In genomic region chr1:39631361-39632331, GRCh38 we compare ENCODE assay signal across 19 cellular contexts. TPM values are rescaled to one million over a fixed set of nuclear protein-coding genes. Genes with fewer than 3 reads are reported as not detected.
DNase-seq lines count a peak whose midpoint lies in the region; ATAC-seq, FAIRE-seq and TF ChIP-seq lines count a peak whose summit lies in the region.
"Had no signal": no experiment of that assay in that cellular context is flagged by ENCODE, and none has a peak within 500 bp of the region (broad histone marks: within the 10 kb centered on the region; RNA-seq: fewer than 3 reads in every experiment).

No MANE protein-coding gene starts in this region.

- H3K9ac ChIP-seq in K562 (ENCODE audit: insufficient read depth in 1 of 2, low read depth in 2 of 2, low read length in 2 of 2): 0 out of 4 replicates have a peak overlapping the region, but pooled peaks of 1 of the 2 experiments have one; percentile 53
- peak overlapping the region; percentile 70 for H3K9ac ChIP-seq in skeletal muscle satellite cell (ENCODE audit: low read depth, low read length)

- H3K36me3 ChIP-seq in GM23338 (ENCODE audit: insufficient read depth) (no peaks in the 10 kb centered on the region), K562 (ENCODE audit: control insufficient read depth, insufficient read depth, low read length) (no peaks in the 10 kb centered on the region), skeletal muscle satellite cell (ENCODE audit: insufficient read depth, low read length) (peaks cover 40% of the 10 kb centered on the region)
- H3K36me3 ChIP-seq: ovary had no signal

- H3K9me3 Mint-ChIP-seq in activated CD8-positive, alpha-beta T cell treated with anti-CD3 and anti-CD28 coated beads for 36 hours: no peaks in the 10 kb centered on the region
- no peaks in the 10 kb centered on the region for H3K9me3 Mint-ChIP-seq in activated CD8-positive, alpha-beta T cell treated with anti-CD3 and anti-CD28 coated beads, Interleukin-2, amount 10 ng/mL, durations not matched to agents 7 days and 5 days (ENCODE audit: insufficient read depth)
- no peaks in the 10 kb centered on the region for H3K9me3 Mint-ChIP-seq in GM23338
- H3K9me3 Mint-ChIP-seq: CD4-positive, alpha-beta memory T cell; WTC11 had no signal

- H3K4me1 ChIP-seq in GM23338 (ENCODE audit: insufficient read depth) (peaks cover 22% of the 10 kb centered on the region), K562 (replicated peaks in 1 of 2; ENCODE audit: control insufficient read depth in 2 of 2, insufficient read depth in 2 of 2, low read length in 2 of 2) (peaks cover 3 to 12% of the 10 kb centered on the region in 2 experiments; a peak in 3 of 5 replicates), skeletal muscle satellite cell (ENCODE audit: control insufficient read depth, insufficient read depth, low read length) (peaks cover 30% of the 10 kb centered on the region)

- no TSS peak for BruUV-seq in K562 (replicated peaks; lab: Mats Ljungman, UMichigan)

- no peaks in the 10 kb centered on the region for H3K9me3 ChIP-seq in K562 (replicated peaks; ENCODE audit: control insufficient read depth, insufficient read depth, low read depth, low read length)
- H3K9me3 ChIP-seq in skeletal muscle satellite cell (replicated peaks; ENCODE audit: low read length): no peaks in the 10 kb centered on the region
- H3K9me3 ChIP-seq: ovary had no signal

- no peaks in the 10 kb centered on the region for H3K9me2 ChIP-seq in GM23338 (ENCODE audit: insufficient read depth)

- H3K4me2 ChIP-seq in GM23338 (no peak overlapping the region), K562 (ENCODE audit: insufficient read depth, low read length) (no peak overlapping the region), skeletal muscle satellite cell (ENCODE audit: low read length) (peak overlapping the region; percentile 62)

- 37% methylated on average over 16 of the region's 16 CpGs for WGBS in K562 (ENCODE audit: insufficient coverage, low coverage, missing lambda C conversion rate)

- H3K27ac Mint-ChIP-seq in activated CD8-positive, alpha-beta T cell treated with anti-CD3 and anti-CD28 coated beads for 36 hours: no peak overlapping the region
- no peak overlapping the region for H3K27ac Mint-ChIP-seq in activated CD8-positive, alpha-beta T cell treated with anti-CD3 and anti-CD28 coated beads, Interleukin-2, amount 10 ng/mL, durations not matched to agents 7 days and 5 days
- no peak overlapping the region for H3K27ac Mint-ChIP-seq in GM23338
- H3K27ac Mint-ChIP-seq: CD4-positive, alpha-beta memory T cell; WTC11 had no signal

- TF ChIP-seq POLR2A in K562 (conservative IDR thresholded peaks at IDR 0.05): no peak

- TF ChIP-seq CTCF in activated CD8-positive, alpha-beta T cell treated with anti-CD3 and anti-CD28 coated beads for 36 hours (IDR thresholded peaks at IDR 0.05): no peak
- no peak for TF ChIP-seq CTCF in GM23338 (conservative IDR thresholded peaks at IDR 0.05; ENCODE audit: low read depth in 2 of 2)
- TF ChIP-seq CTCF in K562 (IDR thresholded peaks at IDR 0.05 in 2 of 3, conservative IDR thresholded peaks at IDR 0.05 in 1 of 3; ENCODE audit: insufficient read depth in 2 of 3, low read depth in 1 of 3, low read length in 3 of 3): no peak

- H3K4me1 Mint-ChIP-seq in activated CD8-positive, alpha-beta T cell treated with anti-CD3 and anti-CD28 coated beads for 36 hours (ENCODE audit: low read depth): peaks cover 5% of the 10 kb centered on the region
- peaks cover 2% of the 10 kb centered on the region for H3K4me1 Mint-ChIP-seq in activated CD8-positive, alpha-beta T cell treated with anti-CD3 and anti-CD28 coated beads, Interleukin-2, amount 10 ng/mL, durations not matched to agents 7 days and 5 days (ENCODE audit: low read depth)
- peaks cover 25% of the 10 kb centered on the region for H3K4me1 Mint-ChIP-seq in GM23338
- H3K4me1 Mint-ChIP-seq: CD4-positive, alpha-beta memory T cell had no signal

- H3K4me3 Mint-ChIP-seq in activated CD8-positive, alpha-beta T cell treated with anti-CD3 and anti-CD28 coated beads for 36 hours: no peak overlapping the region
- no peak overlapping the region for H3K4me3 Mint-ChIP-seq in activated CD8-positive, alpha-beta T cell treated with anti-CD3 and anti-CD28 coated beads, Interleukin-2, amount 10 ng/mL, durations not matched to agents 7 days and 5 days
- no peak overlapping the region; the same call in 2 of the 3 replicates for H3K4me3 Mint-ChIP-seq in GM23338
- H3K4me3 Mint-ChIP-seq: CD4-positive, alpha-beta memory T cell; WTC11 had no signal

- no peaks in the 10 kb centered on the region for H3K79me2 ChIP-seq in GM23338 (replicated peaks; ENCODE audit: insufficient read depth)
- no peaks in the 10 kb centered on the region for H3K79me2 ChIP-seq in K562 (ENCODE audit: control insufficient read depth, insufficient read depth, low read length)

- TF ChIP-seq EP300 in K562 (IDR thresholded peaks at IDR 0.05; ENCODE audit: low read length): no peak

- CTCF ChIA-PET in activated CD8-positive, alpha-beta T cell treated with anti-CD3 and anti-CD28 coated beads for 36 hours (lab: Charles Lee): interaction anchor here (0.9 to 2.4 kb wide), 2 partner anchors 22 to 26 kb away, joined by 5 to 11 read pairs; no protein-coding TSS in a partner anchor
- CTCF ChIA-PET in activated CD8-positive, alpha-beta T cell treated with anti-CD3 and anti-CD28 coated beads, Interleukin-2, amount 10 ng/mL, durations not matched to agents 7 days and 5 days (lab: Charles Lee): interaction anchor here (3.0 kb wide), 1 partner anchor 26 kb away, joined by 13 read pairs; no protein-coding TSS in a partner anchor
- CTCF ChIA-PET in K562 (lab: Yijun Ruan, JAX; ENCODE audit: low intra/inter-chr PET ratio): interaction anchor here (0.7 kb wide), 1 partner anchor 407 kb away, joined by 3 read pairs; no protein-coding TSS in a partner anchor

- H3K27me3 ChIP-seq in GM23338 (ENCODE audit: insufficient read depth) (peaks cover 47% of the 10 kb centered on the region), K562 (ENCODE audit: control insufficient read depth in 2 of 2, insufficient read depth in 2 of 2, low read length in 2 of 2) (peaks cover 53 to 79% of the 10 kb centered on the region in 2 experiments), skeletal muscle satellite cell (ENCODE audit: control insufficient read depth, insufficient read depth, low read length) (peaks cover 3% of the 10 kb centered on the region)
- H3K27me3 ChIP-seq: ovary had no signal

- TF ChIP-seq RAD21 in K562 (CRISPR knock-in tag; conservative IDR thresholded peaks at IDR 0.05 in 1 of 2, IDR thresholded peaks at IDR 0.05 in 1 of 2): no peak

- H3K27me3 Mint-ChIP-seq in activated CD8-positive, alpha-beta T cell treated with anti-CD3 and anti-CD28 coated beads for 36 hours: peaks cover 16% of the 10 kb centered on the region
- H3K27me3 Mint-ChIP-seq in activated CD8-positive, alpha-beta T cell treated with anti-CD3 and anti-CD28 coated beads, Interleukin-2, amount 10 ng/mL, durations not matched to agents 7 days and 5 days (ENCODE audit: low read depth): peaks cover 7% of the 10 kb centered on the region
- peaks cover 26% of the 10 kb centered on the region for H3K27me3 Mint-ChIP-seq in GM23338 (ENCODE audit: insufficient read depth, low read depth, poor library complexity)

- H3K27ac ChIP-seq in GM23338 (ENCODE audit: low read depth) (no peak overlapping the region), K562 (ENCODE audit: extremely low read depth, low read depth, low read length) (no peak overlapping the region)
- H3K27ac ChIP-seq: ovary, RWPE1 had no signal

- in situ Hi-C loops in K562 (cut with MboI): no loop called here

- ATAC-seq in activated CD8-positive, alpha-beta T cell treated with anti-CD3 and anti-CD28 coated beads for 36 hours: peak; percentile 53
- no peak for ATAC-seq in activated CD8-positive, alpha-beta T cell treated with anti-CD3 and anti-CD28 coated beads, Interleukin-2, amount 10 ng/mL, durations not matched to agents 7 days and 5 days
- no peak for ATAC-seq in GM23338
- no peak for ATAC-seq in K562

- 0 out of 2 replicates have a peak, but pooled peaks cover 2% of the 10 kb centered on the region for H3F3A ChIP-seq in GM23338 (replicated peaks; ENCODE audit: low read depth)

- H4K20me1 ChIP-seq in GM23338 (replicated peaks; ENCODE audit: insufficient read depth) (peaks cover 3% of the 10 kb centered on the region; the same call in 1 of the 2 replicates), K562 (replicated peaks; ENCODE audit: control insufficient read depth, insufficient read depth, low read length) (peaks cover 18% of the 10 kb centered on the region; the same call in 1 of the 2 replicates)

- peaks cover 3% of the 10 kb centered on the region for H3K9me1 ChIP-seq in K562 (ENCODE audit: control insufficient read depth, insufficient read depth, low read length)

- intact Hi-C loops in activated CD8-positive, alpha-beta T cell treated with anti-CD3 and anti-CD28 coated beads for 36 hours (cut with micrococcal nuclease): no loop called here
- intact Hi-C loops in K562 (cut with micrococcal nuclease): no loop called here

- peak; percentile 20 for DNase-seq in activated CD8-positive, alpha-beta T cell treated with anti-CD3 and anti-CD28 coated beads for 36 hours
- no peak for DNase-seq in activated CD8-positive, alpha-beta T cell treated with anti-CD3 and anti-CD28 coated beads, Interleukin-2, amount 10 ng/mL, durations not matched to agents 7 days and 5 days
- DNase-seq in GM23338 (ENCODE audit: low spot score) (no peak), K562 (ENCODE audit: extremely low read depth in 1 of 4, low spot score in 3 of 4) (peak in 2 of 4 experiments; percentile 27 to 31), DMS79 (lab: John Stamatoyannopoulos, UW) (no peak), NCI-H187 treated with DMSO at 0.1 percent for 48 hours (lab: John Stamatoyannopoulos, UW) (no peak), SHP77 (lab: John Stamatoyannopoulos, UW) (no peak)
- DNase-seq: ACHN; CD4-positive, alpha-beta memory T cell; cerebellar nuclear complex; NCI-H1048; NCI-H2171; NCI-H82; ovary; T-helper 1 cell had no signal

- no peaks in the 10 kb centered on the region for H3K36me3 Mint-ChIP-seq in activated CD8-positive, alpha-beta T cell treated with anti-CD3 and anti-CD28 coated beads for 36 hours (ENCODE audit: low read depth)
- H3K36me3 Mint-ChIP-seq in activated CD8-positive, alpha-beta T cell treated with anti-CD3 and anti-CD28 coated beads, Interleukin-2, amount 10 ng/mL, durations not matched to agents 7 days and 5 days (ENCODE audit: low read depth): no peaks in the 10 kb centered on the region
- no peaks in the 10 kb centered on the region; the same call in 2 of the 3 replicates for H3K36me3 Mint-ChIP-seq in GM23338 (ENCODE audit: low read depth)
- H3K36me3 Mint-ChIP-seq: WTC11 had no signal

- H2AFZ ChIP-seq in GM23338: no peak overlapping the region
- no peak overlapping the region for H2AFZ ChIP-seq in K562 (ENCODE audit: low read depth, low read length)

- POLR2A ChIA-PET in activated CD8-positive, alpha-beta T cell treated with anti-CD3 and anti-CD28 coated beads for 36 hours (lab: Charles Lee): no interaction called here
- POLR2A ChIA-PET in activated CD8-positive, alpha-beta T cell treated with anti-CD3 and anti-CD28 coated beads, Interleukin-2, amount 10 ng/mL, durations not matched to agents 7 days and 5 days (lab: Charles Lee): no interaction called here
- POLR2A ChIA-PET in K562 (lab: Yijun Ruan, JAX): interaction anchor here (1.2 to 2.4 kb wide), 2 partner anchors 14 to 15 kb away, joined by 4 to 12 read pairs; no protein-coding TSS in a partner anchor

- FAIRE-seq in K562 (lab: Jason Lieb, UNC): peak; percentile 55

- peak overlapping the region; percentile 53; the same call in 1 of the 2 replicates for H3K4me3 ChIP-seq in GM23338
- no peak overlapping the region for H3K4me3 ChIP-seq in K562
- no peak overlapping the region for H3K4me3 ChIP-seq in skeletal muscle satellite cell (ENCODE audit: low read length)

RNA-seq across cellular contexts. Expression of gene HEYL, which starts 7.8 kb away (rescaled TPM):
- under 1 TPM in 1 of 2 experiments, not detected in 1; 0.07 TPM for total RNA-seq in activated CD8-positive, alpha-beta T cell treated with anti-CD3 and anti-CD28 coated beads for 36 hours
- not detected for total RNA-seq in activated CD8-positive, alpha-beta T cell treated with anti-CD3 and anti-CD28 coated beads, Interleukin-2, amount 10 ng/mL, durations not matched to agents 7 days and 5 days
- 4.1 and 4.5 TPM in 2 replicates for total RNA-seq in GM23338 (2014; rRNA removed; shearing (Covaris generic))
- polyA plus RNA-seq in GM23338 (2016; fragmentation: Nextera tagmentation; extraction: Ambion mirVana) (1.6 and 1.8 TPM in 2 replicates), K562 (2011; rRNA removed) (0.25 and 0.50 TPM in 2 replicates), K562 (2014; fragmentation: Illumina TruSeq; extraction: Trizol) (0.69 and 0.70 TPM in 2 replicates), K562 (2014; fragmentation: Nextera tagmentation; extraction: Ambion mirVana) (under 1 TPM; 0.13 to 0.14 TPM), K562 (2014; rRNA removed) (0.33 and 0.71 TPM in 2 replicates)
- 0.63 and 1.4 TPM in 2 replicates for total RNA-seq in K562 (2011; cell fraction: chromatin; rRNA removed; ENCODE audit: low replicate concordance)
- total RNA-seq in K562 (2011; cell fraction: nucleolus; rRNA removed): 0.53 and 1.0 TPM in 2 replicates
- total RNA-seq in K562 (2011; cell fraction: nucleoplasm; rRNA removed): 0.84 and 0.88 TPM in 2 replicates
- total RNA-seq in K562 (2014; rRNA removed) (0.14 and 0.37 TPM in 2 replicates), K562 (2014; rRNA removed; fragmentation: Illumina TruSeq; extraction: Trizol) (0.32 and 0.33 TPM in 2 replicates), K562 (2015; rRNA removed; fragmentation: Illumina TruSeq; extraction: Trizol) (0.15 and 0.22 TPM in 2 replicates), K562 (2021) (0.78 and 0.89 TPM in 2 replicates)
- 0.38 and 0.48 TPM in 2 replicates for polyA plus RNA-seq in K562 (2011; cell fraction: cytosol; rRNA removed)
- 0.48 and 0.52 TPM in 2 replicates for polyA plus RNA-seq in K562 (2011; cell fraction: nucleus; rRNA removed)
- 0.56 and 0.89 TPM in 2 replicates for polyA plus RNA-seq in K562 (2012)
- polyA minus RNA-seq in K562 (2011; rRNA and poly(A)+ RNA removed): 0.48 and 0.53 TPM in 2 replicates
- 0.29 and 0.36 TPM in 2 replicates for polyA minus RNA-seq in K562 (2011; cell fraction: cytosol; rRNA and poly(A)+ RNA removed)
- 0.44 and 0.54 TPM in 2 replicates for polyA minus RNA-seq in K562 (2011; cell fraction: nucleus; rRNA and poly(A)+ RNA removed)
- under 0.01 and 1.3 TPM in 2 replicates for total RNA-seq in skeletal muscle satellite cell (2012; rRNA removed)
- total RNA-seq: Daoy had no signal

RNA-seq across cellular contexts. Expression of gene NT5C1A, which starts 40.3 kb away (rescaled TPM):
- under 1 TPM in 1 of 2 experiments, not detected in 1; 0.25 TPM for total RNA-seq in activated CD8-positive, alpha-beta T cell treated with anti-CD3 and anti-CD28 coated beads for 36 hours
- total RNA-seq in activated CD8-positive, alpha-beta T cell treated with anti-CD3 and anti-CD28 coated beads, Interleukin-2, amount 10 ng/mL, durations not matched to agents 7 days and 5 days: not detected
- total RNA-seq in GM23338 (2014; rRNA removed; shearing (Covaris generic)): not detected in 2 replicates
- not detected in 2 replicates for polyA plus RNA-seq in GM23338 (2016; fragmentation: Nextera tagmentation; extraction: Ambion mirVana)
- total RNA-seq in K562 (2011; cell fraction: chromatin; rRNA removed; ENCODE audit: low replicate concordance): not detected in 2 replicates
- total RNA-seq in K562 (2011; cell fraction: nucleolus; rRNA removed): 0.33 TPM in 1 of 2 replicates, not detected in the other
- total RNA-seq in K562 (2011; cell fraction: nucleoplasm; rRNA removed): not detected in 2 replicates
- total RNA-seq in K562 (2014; rRNA removed): not detected in 2 replicates
- not detected in 2 replicates for total RNA-seq in K562 (2014; rRNA removed; fragmentation: Illumina TruSeq; extraction: Trizol)
- total RNA-seq in K562 (2015; rRNA removed; fragmentation: Illumina TruSeq; extraction: Trizol): not detected in 2 replicates
- total RNA-seq in K562 (2021): not detected in 2 replicates
- not detected in 2 replicates for polyA plus RNA-seq in K562 (2011; rRNA removed)
- polyA plus RNA-seq in K562 (2011; cell fraction: cytosol; rRNA removed): not detected in 2 replicates
- polyA plus RNA-seq in K562 (2011; cell fraction: nucleus; rRNA removed): not detected in 2 replicates
- polyA plus RNA-seq in K562 (2012): not detected in 2 replicates
- polyA plus RNA-seq in K562 (2014; fragmentation: Illumina TruSeq; extraction: Trizol): not detected in 2 replicates
- polyA plus RNA-seq in K562 (2014; fragmentation: Nextera tagmentation; extraction: Ambion mirVana): not detected
- not detected in 2 replicates for polyA plus RNA-seq in K562 (2014; rRNA removed)
- polyA minus RNA-seq in K562 (2011; rRNA and poly(A)+ RNA removed): not detected in 2 replicates
- polyA minus RNA-seq in K562 (2011; cell fraction: cytosol; rRNA and poly(A)+ RNA removed): not detected in 2 replicates
- polyA minus RNA-seq in K562 (2011; cell fraction: nucleus; rRNA and poly(A)+ RNA removed): not detected in 2 replicates
- not detected in 2 replicates for total RNA-seq in skeletal muscle satellite cell (2012; rRNA removed)
- total RNA-seq: Daoy, WTC11 had no signal
- polyA plus RNA-seq: CD4-positive, alpha-beta memory T cell had no signal

RNA-seq across cellular contexts. Expression of gene PABPC4, which starts 55.1 kb away (rescaled TPM):
- 100 to 1,000 TPM; 365 to 372 TPM for total RNA-seq in activated CD8-positive, alpha-beta T cell treated with anti-CD3 and anti-CD28 coated beads for 36 hours
- total RNA-seq in activated CD8-positive, alpha-beta T cell treated with anti-CD3 and anti-CD28 coated beads, Interleukin-2, amount 10 ng/mL, durations not matched to agents 7 days and 5 days: 100 to 1,000 TPM; 199 to 207 TPM
- 193 and 199 TPM in 2 replicates for total RNA-seq in GM23338 (2014; rRNA removed; shearing (Covaris generic))
- polyA plus RNA-seq in GM23338 (2016; fragmentation: Nextera tagmentation; extraction: Ambion mirVana) (280 and 328 TPM in 2 replicates), K562 (2011; rRNA removed) (145 and 147 TPM in 2 replicates), K562 (2014; fragmentation: Illumina TruSeq; extraction: Trizol) (369 and 413 TPM in 2 replicates), K562 (2014; fragmentation: Nextera tagmentation; extraction: Ambion mirVana) (10 to 100 TPM; 77.7 to 88.4 TPM), K562 (2014; rRNA removed) (264 and 303 TPM in 2 replicates)
- 568 TPM in 2 replicates for total RNA-seq in K562 (2011; cell fraction: chromatin; rRNA removed; ENCODE audit: low replicate concordance)
- 333 and 358 TPM in 2 replicates for total RNA-seq in K562 (2011; cell fraction: nucleolus; rRNA removed)
- 368 and 413 TPM in 2 replicates for total RNA-seq in K562 (2011; cell fraction: nucleoplasm; rRNA removed)
- total RNA-seq in K562 (2014; rRNA removed) (207 and 244 TPM in 2 replicates), K562 (2014; rRNA removed; fragmentation: Illumina TruSeq; extraction: Trizol) (212 and 220 TPM in 2 replicates), K562 (2015; rRNA removed; fragmentation: Illumina TruSeq; extraction: Trizol) (169 and 175 TPM in 2 replicates), K562 (2021) (520 and 526 TPM in 2 replicates)
- polyA plus RNA-seq in K562 (2011; cell fraction: cytosol; rRNA removed): 136 and 188 TPM in 2 replicates
- polyA plus RNA-seq in K562 (2011; cell fraction: nucleus; rRNA removed): 574 and 790 TPM in 2 replicates
- 240 and 315 TPM in 2 replicates for polyA plus RNA-seq in K562 (2012)
- polyA minus RNA-seq in K562 (2011; rRNA and poly(A)+ RNA removed): 134 and 150 TPM in 2 replicates
- 197 and 243 TPM in 2 replicates for polyA minus RNA-seq in K562 (2011; cell fraction: cytosol; rRNA and poly(A)+ RNA removed)
- 113 and 158 TPM in 2 replicates for polyA minus RNA-seq in K562 (2011; cell fraction: nucleus; rRNA and poly(A)+ RNA removed)
- total RNA-seq in skeletal muscle satellite cell (2012; rRNA removed): 155 and 180 TPM in 2 replicates

RNA-seq across cellular contexts. Expression of gene HPCAL4, which starts 59.6 kb away (rescaled TPM):
- total RNA-seq in activated CD8-positive, alpha-beta T cell treated with anti-CD3 and anti-CD28 coated beads for 36 hours: 1 to 10 TPM; 2.8 to 3.0 TPM
- under 1 TPM; 0.47 to 0.55 TPM for total RNA-seq in activated CD8-positive, alpha-beta T cell treated with anti-CD3 and anti-CD28 coated beads, Interleukin-2, amount 10 ng/mL, durations not matched to agents 7 days and 5 days
- total RNA-seq in GM23338 (2014; rRNA removed; shearing (Covaris generic)): 1.1 and 1.2 TPM in 2 replicates
- 0.08 and 0.12 TPM in 2 replicates for polyA plus RNA-seq in GM23338 (2016; fragmentation: Nextera tagmentation; extraction: Ambion mirVana)
- not detected in 2 replicates for total RNA-seq in K562 (2011; cell fraction: chromatin; rRNA removed; ENCODE audit: low replicate concordance)
- total RNA-seq in K562 (2011; cell fraction: nucleolus; rRNA removed): 0.17 TPM in 1 of 2 replicates, not detected in the other
- 0.07 TPM in 1 of 2 replicates, not detected in the other for total RNA-seq in K562 (2011; cell fraction: nucleoplasm; rRNA removed)
- total RNA-seq in K562 (2014; rRNA removed): not detected in 2 replicates
- total RNA-seq in K562 (2014; rRNA removed; fragmentation: Illumina TruSeq; extraction: Trizol): 0.04 TPM in 1 of 2 replicates, not detected in the other
- total RNA-seq in K562 (2015; rRNA removed; fragmentation: Illumina TruSeq; extraction: Trizol): not detected in 2 replicates
- total RNA-seq in K562 (2021): 0.04 TPM in 2 replicates
- polyA plus RNA-seq in K562 (2011; rRNA removed): 0.04 and 0.07 TPM in 2 replicates
- 0.06 and 0.09 TPM in 2 replicates for polyA plus RNA-seq in K562 (2011; cell fraction: cytosol; rRNA removed)
- 0.06 TPM in 2 replicates for polyA plus RNA-seq in K562 (2011; cell fraction: nucleus; rRNA removed)
- polyA plus RNA-seq in K562 (2012): 0.03 and 0.06 TPM in 2 replicates
- polyA plus RNA-seq in K562 (2014; fragmentation: Illumina TruSeq; extraction: Trizol): 0.04 TPM in 1 of 2 replicates, not detected in the other
- under 1 TPM in 1 of 2 experiments, not detected in 1; 0.01 TPM for polyA plus RNA-seq in K562 (2014; fragmentation: Nextera tagmentation; extraction: Ambion mirVana)
- not detected in 2 replicates for polyA plus RNA-seq in K562 (2014; rRNA removed)
- 0.06 and 0.11 TPM in 2 replicates for polyA minus RNA-seq in K562 (2011; rRNA and poly(A)+ RNA removed)
- polyA minus RNA-seq in K562 (2011; cell fraction: cytosol; rRNA and poly(A)+ RNA removed): not detected in 2 replicates
- 0.11 TPM in 1 of 2 replicates, not detected in the other for polyA minus RNA-seq in K562 (2011; cell fraction: nucleus; rRNA and poly(A)+ RNA removed)
- not detected in 2 replicates for total RNA-seq in skeletal muscle satellite cell (2012; rRNA removed)
